1 cellular context compared by ENCODE assay signal in genomic region chr2:195820867-195821565, GRCh38.
TF ChIP-seq lines count a peak whose summit lies in the region.

No MANE protein-coding gene starts in this region.

TF ChIP-seq in K562, 482 proteins besides CTCF, POLR2A, EP300 and RAD21:
- no peak for TF ChIP-seq NFIX (CRISPR knock-in tag; IDR thresholded peaks at IDR 0.05; ENCODE audit: low read depth)
- no peak for TF ChIP-seq ARHGAP35 (IDR thresholded peaks at IDR 0.05; ENCODE audit: partially characterized antibody)
- no peak for TF ChIP-seq BRF1 (IDR thresholded peaks at IDR 0.05; ENCODE audit: borderline replicate concordance, extremely low read depth, insufficient read length)
- TF ChIP-seq HLTF (IDR thresholded peaks at IDR 0.05) = no peak
- no peak for TF ChIP-seq MXI1 (IDR thresholded peaks at IDR 0.05; ENCODE audit: low read depth, low read length)
- no peak for TF ChIP-seq NR2C2 (CRISPR knock-in tag; IDR thresholded peaks at IDR 0.05)
- TF ChIP-seq NR2C2 (tag; IDR thresholded peaks at IDR 0.05) = no peak
- no peak for TF ChIP-seq ELF4 (CRISPR knock-in tag; IDR thresholded peaks at IDR 0.05)
- no peak for TF ChIP-seq ZNF24 (IDR thresholded peaks at IDR 0.05)
- TF ChIP-seq NKRF (IDR thresholded peaks at IDR 0.05; ENCODE audit: borderline replicate concordance) = no peak
